2 cellular contexts compared by ENCODE assay signal in the genomic region with DNA sequence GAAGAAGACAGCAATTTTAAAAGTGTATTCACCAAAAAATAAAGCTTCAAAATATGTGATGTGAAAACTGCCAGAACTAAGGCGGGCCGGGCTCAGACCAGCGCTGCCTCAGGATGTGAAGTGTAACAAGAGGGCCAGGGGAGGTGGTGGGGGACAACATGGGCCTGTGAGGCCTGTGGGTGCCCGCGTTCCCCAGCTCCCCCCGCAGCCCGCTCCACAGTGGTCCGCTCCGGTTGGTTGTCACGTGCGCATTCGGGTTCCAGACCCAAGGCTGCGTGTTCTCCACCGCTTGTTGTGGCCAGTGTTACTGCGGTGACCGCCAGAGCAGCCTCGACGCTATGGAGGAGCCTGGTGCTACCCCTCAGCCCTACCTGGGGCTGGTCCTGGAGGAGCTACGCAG. TPM values are rescaled to one million over a fixed set of nuclear protein-coding genes. Genes with fewer than 3 reads are reported as not detected.
"Had no signal": no experiment of that assay in that cellular context is flagged by ENCODE, and none has a peak within 500 bp of the region (broad histone marks: within the 10 kb centered on the region; RNA-seq: fewer than 3 reads in every experiment).

A gene with protein sequence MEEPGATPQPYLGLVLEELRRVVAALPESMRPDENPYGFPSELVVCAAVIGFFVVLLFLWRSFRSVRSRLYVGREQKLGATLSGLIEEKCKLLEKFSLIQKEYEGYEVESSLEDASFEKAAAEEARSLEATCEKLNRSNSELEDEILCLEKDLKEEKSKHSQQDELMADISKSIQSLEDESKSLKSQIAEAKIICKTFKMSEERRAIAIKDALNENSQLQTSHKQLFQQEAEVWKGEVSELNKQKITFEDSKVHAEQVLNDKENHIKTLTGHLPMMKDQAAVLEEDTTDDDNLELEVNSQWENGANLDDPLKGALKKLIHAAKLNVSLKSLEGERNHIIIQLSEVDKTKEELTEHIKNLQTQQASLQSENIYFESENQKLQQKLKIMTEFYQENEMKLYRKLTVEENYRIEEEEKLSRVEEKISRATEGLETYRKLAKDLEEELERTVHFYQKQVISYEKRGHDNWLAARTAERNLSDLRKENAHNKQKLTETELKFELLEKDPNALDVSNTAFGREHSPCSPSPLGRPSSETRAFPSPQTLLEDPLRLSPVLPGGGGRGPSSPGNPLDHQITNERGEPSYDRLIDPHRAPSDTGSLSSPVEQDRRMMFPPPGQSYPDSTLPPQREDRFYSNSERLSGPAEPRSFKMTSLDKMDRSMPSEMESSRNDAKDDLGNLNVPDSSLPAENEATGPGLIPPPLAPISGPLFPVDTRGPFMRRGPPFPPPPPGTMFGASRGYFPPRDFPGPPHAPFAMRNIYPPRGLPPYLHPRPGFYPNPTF (plus strand): TSS at position 301 of the 400 bp plus-strand sequence. CDS start 38 bp downstream, at position 339.

RNA-seq across cellular contexts. Expression of the gene that starts here (rescaled TPM):
- total RNA-seq: GM23248, HFFc6 had no signal
